ENCODE assay signal across 8 cellular contexts in the genomic region with DNA sequence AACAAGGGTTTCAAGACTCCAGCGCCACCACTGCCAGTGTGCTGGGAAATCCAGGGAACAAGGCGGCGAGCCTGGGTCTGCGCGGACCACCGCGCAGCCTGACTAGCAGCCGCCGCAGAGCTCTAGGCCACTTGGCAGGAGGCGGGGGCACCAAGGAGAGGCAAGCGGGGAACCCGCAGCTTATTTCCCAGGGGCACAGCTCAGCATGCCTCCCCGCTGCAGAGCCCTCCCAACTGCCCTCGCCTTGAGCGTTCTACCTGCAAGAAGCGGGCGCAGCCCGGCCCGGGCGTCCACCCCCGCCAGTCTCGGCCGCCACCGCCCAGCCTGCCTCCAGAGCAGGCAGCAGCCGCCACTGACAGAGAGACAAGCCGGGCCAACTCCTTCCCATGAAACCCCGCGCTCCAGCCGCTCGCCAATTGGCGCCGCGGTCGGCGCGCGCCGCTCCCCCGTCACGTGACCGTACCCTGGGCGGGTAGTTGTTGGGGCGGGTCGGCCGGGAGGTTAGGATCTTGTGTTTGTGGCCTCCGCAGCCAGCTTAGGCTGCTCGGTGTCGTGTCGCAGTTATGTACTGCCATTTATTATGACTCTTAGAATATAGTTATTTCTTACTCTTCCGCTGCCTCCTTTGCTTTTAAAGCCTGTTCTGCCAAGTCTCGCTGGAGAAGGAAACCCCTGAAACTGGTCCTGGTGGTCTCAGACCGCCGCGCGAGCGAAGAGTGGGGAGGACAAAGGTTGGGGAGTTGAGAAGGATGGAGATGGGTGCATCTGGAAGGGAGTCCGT. TPM values are rescaled to one million over a fixed set of nuclear protein-coding genes. Genes with fewer than 3 reads are reported as not detected.
DNase-seq lines count a peak whose midpoint lies in the region; ATAC-seq and TF ChIP-seq lines count a peak whose summit lies in the region.

A gene with protein sequence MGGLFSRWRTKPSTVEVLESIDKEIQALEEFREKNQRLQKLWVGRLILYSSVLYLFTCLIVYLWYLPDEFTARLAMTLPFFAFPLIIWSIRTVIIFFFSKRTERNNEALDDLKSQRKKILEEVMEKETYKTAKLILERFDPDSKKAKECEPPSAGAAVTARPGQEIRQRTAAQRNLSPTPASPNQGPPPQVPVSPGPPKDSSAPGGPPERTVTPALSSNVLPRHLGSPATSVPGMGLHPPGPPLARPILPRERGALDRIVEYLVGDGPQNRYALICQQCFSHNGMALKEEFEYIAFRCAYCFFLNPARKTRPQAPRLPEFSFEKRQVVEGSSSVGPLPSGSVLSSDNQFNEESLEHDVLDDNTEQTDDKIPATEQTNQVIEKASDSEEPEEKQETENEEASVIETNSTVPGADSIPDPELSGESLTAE (minus strand): TSS at position 365 of the 781 bp plus-strand sequence. CDS start 6,683 bp downstream, outside the sequence.

- peaks cover 17% of the 10 kb centered on the region for H3K4me1 Mint-ChIP-seq in activated naive CD4-positive, alpha-beta T cell treated with anti-CD3 and anti-CD28 coated beads for 36 hours (ENCODE audit: low read depth)

- TF ChIP-seq CTCF in HFF-Myc (IDR thresholded peaks at IDR 0.05; ENCODE audit: low read depth, low read length, missing control alignments) (no peak), gastroesophageal sphincter (IDR thresholded peaks at IDR 0.05) (peak in 1 of 4 experiments; percentile 19), suprapubic skin (IDR thresholded peaks at IDR 0.05) (no peak)

- no peaks in the 10 kb centered on the region for H3K9me3 Mint-ChIP-seq in activated naive CD4-positive, alpha-beta T cell treated with anti-CD3 and anti-CD28 coated beads for 36 hours

- H3K36me3 Mint-ChIP-seq in activated naive CD4-positive, alpha-beta T cell treated with anti-CD3 and anti-CD28 coated beads for 36 hours (ENCODE audit: low read depth): no peaks in the 10 kb centered on the region

- H3K36me3 ChIP-seq in gastroesophageal sphincter (no peaks in the 10 kb centered on the region), suprapubic skin (no peaks in the 10 kb centered on the region)

- peak within 1 kb of the TSS; percentile 68 for H3K27ac Mint-ChIP-seq in activated naive CD4-positive, alpha-beta T cell treated with anti-CD3 and anti-CD28 coated beads for 36 hours

- H3K9me3 ChIP-seq in gastroesophageal sphincter (no peaks in the 10 kb centered on the region), suprapubic skin (no peaks in the 10 kb centered on the region)

- TF ChIP-seq POLR2A in gastroesophageal sphincter (IDR thresholded peaks at IDR 0.05) (peak; percentile 66 to 68), suprapubic skin (IDR thresholded peaks at IDR 0.05) (peak; percentile 51 to 54)

- DNase-seq in GM03348 (ENCODE audit: low spot score) (peak; percentile 98), HFF-Myc (ENCODE audit: extremely low read depth, low read depth) (peak; percentile 27), NAMALWA (ENCODE audit: low spot score) (peak; percentile 92), SK-N-DZ (ENCODE audit: low spot score) (peak; percentile 92), nucleus accumbens (lab: John Stamatoyannopoulos, UW) (peak; percentile 18 to 97 (median 92)), suprapubic skin (ENCODE audit: low spot score in 2 of 2) (peak; percentile 94 to 95)
- peak; percentile 93 for DNase-seq in activated naive CD4-positive, alpha-beta T cell treated with anti-CD3 and anti-CD28 coated beads for 36 hours

- H3K4me3 Mint-ChIP-seq in activated naive CD4-positive, alpha-beta T cell treated with anti-CD3 and anti-CD28 coated beads for 36 hours: peak within 1 kb of the TSS; percentile 88

- no peaks in the 10 kb centered on the region for H3K27me3 Mint-ChIP-seq in activated naive CD4-positive, alpha-beta T cell treated with anti-CD3 and anti-CD28 coated beads for 36 hours (ENCODE audit: low read depth)

- H3K27ac ChIP-seq in gastroesophageal sphincter (peak within 1 kb of the TSS; percentile 39 to 90 (median 88)), suprapubic skin (peak within 1 kb of the TSS; percentile 78)

- TF ChIP-seq EP300 in gastroesophageal sphincter (IDR thresholded peaks at IDR 0.05): no peak
- no peak for TF ChIP-seq EP300 in suprapubic skin (IDR thresholded peaks at IDR 0.05)

- peak; percentile 96 for ATAC-seq in gastroesophageal sphincter

- H3K4me1 ChIP-seq in gastroesophageal sphincter: peaks cover 0 to 22% (median 6%) of the 10 kb centered on the region in 3 donors
- peaks cover 22% of the 10 kb centered on the region for H3K4me1 ChIP-seq in suprapubic skin

- CTCF ChIA-PET in activated naive CD4-positive, alpha-beta T cell treated with anti-CD3 and anti-CD28 coated beads for 36 hours (lab: Charles Lee): no interaction called here

- H3K27me3 ChIP-seq in gastroesophageal sphincter (no peaks in the 10 kb centered on the region), suprapubic skin (no peaks in the 10 kb centered on the region)

- intact Hi-C loops in activated naive CD4-positive, alpha-beta T cell treated with anti-CD3 and anti-CD28 coated beads for 36 hours (cut with micrococcal nuclease): loop anchor here (2.0 to 5.0 kb wide), 7 partner anchors 95 to 1617 kb away; a partner anchor contains a TSS

- 0% methylated on average over 2 to 15 of the region's 57 CpGs for WGBS in gastroesophageal sphincter (ENCODE audit: low coverage in 1 of 2), 2 donors
- WGBS in suprapubic skin: under 1% methylated on average over 49 of the region's 57 CpGs

- H3K4me3 ChIP-seq in HFF-Myc (replicated peaks; ENCODE audit: low read depth, low read length): peak within 1 kb of the TSS; percentile 71
- H3K4me3 ChIP-seq in gastroesophageal sphincter: peak within 1 kb of the TSS; percentile 68 to 86
- peak within 1 kb of the TSS; percentile 82 for H3K4me3 ChIP-seq in suprapubic skin

RNA-seq across cellular contexts. Expression of the gene that starts here (rescaled TPM):
- polyA plus RNA-seq in SK-N-DZ (2014; cell fraction: cytosol; rRNA removed): 27.6 and 33.9 TPM in 2 replicates
- 18.7 and 20.3 TPM in 2 replicates for polyA plus RNA-seq in SK-N-DZ (2014; cell fraction: nucleus; rRNA removed)
- 10 to 100 TPM; 22.2 to 23.9 TPM for total RNA-seq in activated naive CD4-positive, alpha-beta T cell treated with anti-CD3 and anti-CD28 coated beads for 36 hours
- total RNA-seq in gastroesophageal sphincter (10 to 100 TPM; 13.9 to 18.4 (median 15.1) TPM), suprapubic skin (10 to 100 TPM; 23.1 to 36.1 (median 25.8) TPM)

Comparison
In these comparisons a context has a peak if more than half of its experiments do, and no peak if none do; other contexts are left out.
1. Peak in every context shown above with its lines: DNase-seq, ATAC-seq, H3K4me3 ChIP-seq and H3K27ac ChIP-seq.
2. DNase-seq: peak in every context shown above with its lines; median percentile 98 in GM03348; 94 in suprapubic skin; 93 in activated naive CD4-positive, alpha-beta T cell treated with anti-CD3 and anti-CD28 coated beads for 36 hours; 92 in nucleus accumbens; 92 in NAMALWA; 92 in SK-N-DZ; 27 in HFF-Myc.